In genomic region chr5:178225174-178225573, GRCh38 we compare ENCODE assay signal across 2 cellular contexts.
TF ChIP-seq lines count a peak whose summit lies in the region.

No MANE protein-coding gene starts in this region.

TF ChIP-seq in liver, 16 proteins besides CTCF, POLR2A, EP300 and RAD21:
- TF ChIP-seq SP1 (IDR thresholded peaks at IDR 0.05) (peak; percentile 10), RXRA (IDR thresholded peaks at IDR 0.05) (peak; percentile 57 to 79), GABPA (IDR thresholded peaks at IDR 0.05 in 1 of 2, conservative IDR thresholded peaks at IDR 0.05 in 1 of 2) (no peak), FOXA1 (IDR thresholded peaks at IDR 0.05) (no peak), ZBTB33 (IDR thresholded peaks at IDR 0.05) (no peak), NR2F2 (IDR thresholded peaks at IDR 0.05) (peak; percentile 41)

TF ChIP-seq in HepG2, 621 proteins besides CTCF, POLR2A, EP300 and RAD21:
- no peak for TF ChIP-seq LCORL (IDR thresholded peaks at IDR 0.05)
- no peak for TF ChIP-seq LCORL (CRISPR knock-in tag; IDR thresholded peaks at IDR 0.05)
TF ChIP-seq in HepG2: peak in this region for 0.
